In the genomic region with DNA sequence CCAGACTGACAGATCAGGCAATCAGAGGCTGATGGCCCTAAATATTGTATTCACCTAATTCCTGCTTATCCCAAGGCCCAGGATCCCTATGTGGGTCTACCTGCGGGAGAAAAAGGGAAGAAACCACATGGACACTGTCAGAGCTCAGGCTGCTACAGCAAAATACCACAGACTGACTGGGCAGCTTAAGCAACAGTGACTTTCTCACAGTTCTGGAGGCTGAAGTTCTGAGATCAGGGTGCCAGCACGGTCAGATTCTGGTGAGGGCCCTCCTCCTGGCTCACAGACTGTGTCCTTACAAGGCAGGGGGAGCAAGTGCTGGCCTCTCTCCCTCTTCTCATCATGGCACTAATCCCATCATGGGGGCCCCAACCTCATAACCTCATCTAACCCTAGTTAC, we compare ENCODE assay signal across 34 cellular contexts.
A peak's percentile ranks its signal among the peaks of the same experiment; 100 is the strongest.
DNase-seq lines count a peak whose midpoint lies in the region; ATAC-seq and TF ChIP-seq lines count a peak whose summit lies in the region.
"Had no signal": no experiment of that assay in that cellular context is flagged by ENCODE, and none has a peak within 500 bp of the region (broad histone marks: within the 10 kb centered on the region; RNA-seq: fewer than 3 reads in every experiment).

No MANE protein-coding gene starts in this region.

- H4K20me1 ChIP-seq in hepatocyte (ENCODE audit: insufficient read depth, poor library complexity, severe bottlenecking): no peaks in the 10 kb centered on the region
- H4K20me1 ChIP-seq: BLaER1; BLaER1 treated with 17β-estradiol and CSF1 and Interleukin-3, amounts not matched to agents 10 nM and 100 nM had no signal

- H3K27ac Mint-ChIP-seq in endothelial cell (ENCODE audit: unreplicated experiment): peak overlapping the region; percentile 53
- H3K27ac Mint-ChIP-seq: B cell; CD4-positive, alpha-beta memory T cell; CD4-positive, alpha-beta T cell; CD4-positive, CD25-positive, alpha-beta regulatory T cell; CD8-positive, alpha-beta memory T cell; CD8-positive, alpha-beta T cell had no signal

- H3K36me3 Mint-ChIP-seq in endothelial cell (ENCODE audit: low read depth, unreplicated experiment): peaks cover 26% of the 10 kb centered on the region
- H3K36me3 Mint-ChIP-seq: CD14-positive monocyte; CD4-positive, alpha-beta memory T cell; CD4-positive, CD25-positive, alpha-beta regulatory T cell; CD8-positive, alpha-beta T cell had no signal

- H4K12ac ChIP-seq in trophoblast cell (ENCODE audit: low read depth, low read length): no peak overlapping the region

- H3K9me3 Mint-ChIP-seq in endothelial cell (ENCODE audit: unreplicated experiment): no peaks in the 10 kb centered on the region
- H3K9me3 Mint-ChIP-seq: CD14-positive monocyte; CD4-positive, alpha-beta memory T cell; CD4-positive, alpha-beta T cell; CD4-positive, CD25-positive, alpha-beta regulatory T cell; CD8-positive, alpha-beta memory T cell; CD8-positive, alpha-beta T cell had no signal

- peak overlapping the region; percentile 72 for H3K27ac ChIP-seq in right cardiac atrium (ENCODE audit: low read length)
- peak overlapping the region; percentile 80 for H3K27ac ChIP-seq in hepatocyte
- H3K27ac ChIP-seq in trophoblast cell (ENCODE audit: low read depth, low read length): no peak overlapping the region
- H3K27ac ChIP-seq: 22Rv1; A549; BLaER1; BLaER1 treated with 17β-estradiol and CSF1 and Interleukin-3, amounts not matched to agents 10 nM and 100 nM; C4-2B had no signal

- H3K4me1 Mint-ChIP-seq in endothelial cell (ENCODE audit: unreplicated experiment): peaks cover 22% of the 10 kb centered on the region
- H3K4me1 Mint-ChIP-seq: B cell; CD14-positive monocyte; CD4-positive, alpha-beta memory T cell; CD4-positive, CD25-positive, alpha-beta regulatory T cell; CD8-positive, alpha-beta memory T cell had no signal

- H2AFZ ChIP-seq in hepatocyte: no peak overlapping the region
- H2AFZ ChIP-seq in trophoblast cell (ENCODE audit: insufficient read depth, low read length, poor library complexity): no peak overlapping the region

- no peak overlapping the region for H3K14ac ChIP-seq in trophoblast cell (ENCODE audit: low read length)

- no peak overlapping the region for H2AK5ac ChIP-seq in trophoblast cell (ENCODE audit: low read length)

- no peak overlapping the region for H3K4me3 Mint-ChIP-seq in endothelial cell (ENCODE audit: unreplicated experiment)
- H3K4me3 Mint-ChIP-seq: B cell; CD14-positive monocyte; CD4-positive, alpha-beta memory T cell; CD4-positive, alpha-beta T cell; CD4-positive, CD25-positive, alpha-beta regulatory T cell; CD8-positive, alpha-beta memory T cell; CD8-positive, alpha-beta T cell had no signal

- H3K9me3 ChIP-seq in right cardiac atrium (ENCODE audit: control insufficient read depth, low read length) (no peaks in the 10 kb centered on the region), hepatocyte (ENCODE audit: low read depth) (no peaks in the 10 kb centered on the region), trophoblast cell (ENCODE audit: insufficient read depth, low read depth, low read length) (no peaks in the 10 kb centered on the region)
- H3K9me3 ChIP-seq: A549; BE2C; BLaER1; BLaER1 treated with 17β-estradiol and CSF1 and Interleukin-3, amounts not matched to agents 10 nM and 100 nM; Caco-2 had no signal

- H3K4me1 ChIP-seq in right cardiac atrium (ENCODE audit: control insufficient read depth, insufficient read depth, low read length) (peaks cover 8% of the 10 kb centered on the region), hepatocyte (ENCODE audit: insufficient read depth) (no peaks in the 10 kb centered on the region), trophoblast cell (ENCODE audit: control insufficient read depth in 1 of 2, insufficient read depth in 2 of 2, low read length in 2 of 2) (no peaks in the 10 kb centered on the region)
- H3K4me1 ChIP-seq: A549; BE2C; BLaER1; BLaER1 treated with 17β-estradiol and CSF1 and Interleukin-3, amounts not matched to agents 10 nM and 100 nM; Caco-2 had no signal

- H3K9ac ChIP-seq in trophoblast cell (ENCODE audit: low read length): no peak overlapping the region
- H3K9ac ChIP-seq: BLaER1; BLaER1 treated with 17β-estradiol and CSF1 and Interleukin-3, amounts not matched to agents 10 nM and 100 nM had no signal

- H3K36me3 ChIP-seq in hepatocyte (replicated peaks; ENCODE audit: insufficient read depth, low read depth): no peaks in the 10 kb centered on the region
- no peaks in the 10 kb centered on the region for H3K36me3 ChIP-seq in trophoblast cell (ENCODE audit: control insufficient read depth in 1 of 2, insufficient read depth in 2 of 2, low read length in 2 of 2)
- H3K36me3 ChIP-seq: BE2C; BLaER1; BLaER1 treated with 17β-estradiol and CSF1 and Interleukin-3, amounts not matched to agents 10 nM and 100 nM had no signal

- intact Hi-C loops in right cardiac atrium (cut with DNase I) (no loop called here), cardiac septum (cut with DNase I) (no loop called here)

- TF ChIP-seq CTCF in endothelial cell (IDR thresholded peaks at IDR 0.05; ENCODE audit: unreplicated experiment): no peak
- TF ChIP-seq CTCF in hepatocyte (IDR thresholded peaks at IDR 0.05; ENCODE audit: poor library complexity): no peak

- no peak overlapping the region for H2BK5ac ChIP-seq in trophoblast cell (ENCODE audit: low read depth, low read length, poor library complexity)

- H4K91ac ChIP-seq in trophoblast cell (ENCODE audit: low read depth, low read length): no peak overlapping the region

- no peaks in the 10 kb centered on the region for H3K79me1 ChIP-seq in trophoblast cell (ENCODE audit: low read length)

- no peaks in the 10 kb centered on the region for H3K79me2 ChIP-seq in hepatocyte
- no peaks in the 10 kb centered on the region for H3K79me2 ChIP-seq in trophoblast cell (ENCODE audit: control insufficient read depth, insufficient read depth, low read length, poor library complexity)

- DNase-seq in right cardiac atrium (no peak), cardiac septum (ENCODE audit: low spot score) (no peak), endothelial cell (ENCODE audit: low spot score) (no peak), hepatocyte (ENCODE audit: low spot score) (no peak), trophoblast cell (peak; percentile 75 to 81), NCI-H1694 treated with DMSO at 0.1 percent for 48 hours (lab: John Stamatoyannopoulos, UW) (no peak), NCI-H1105 (lab: John Stamatoyannopoulos, UW) (no peak)
- DNase-seq: 8988T; ACHN; AML-193; BE2C; Caco-2; Calu3; CD4-positive, alpha-beta memory T cell; CD4-positive, alpha-beta T cell; CD4-positive, CD25-positive, alpha-beta regulatory T cell; CD8-positive, alpha-beta memory T cell; CD8-positive, alpha-beta T cell; COR-L47; DMS 273 treated with DMSO at 0.1 percent for 48 hours; DMS153; DMS53; DMS79; DMS79 treated with DMSO at 0.1 percent for 48 hours; DND-41; EL had no signal

- H3K4ac ChIP-seq in trophoblast cell (ENCODE audit: low read depth, low read length): no peak overlapping the region

- no peak overlapping the region for H3K18ac ChIP-seq in trophoblast cell (ENCODE audit: low read length)

- H2BK120ac ChIP-seq in trophoblast cell (ENCODE audit: insufficient read depth, low read length, poor library complexity): no peak overlapping the region

- H2BK12ac ChIP-seq in trophoblast cell (ENCODE audit: low read length): no peak overlapping the region

- H3K23ac ChIP-seq in trophoblast cell (ENCODE audit: low read length): no peak overlapping the region

- ATAC-seq in right cardiac atrium: no peak
- ATAC-seq in HG03097 (IDR thresholded peaks at IDR 0.05; ENCODE audit: low FRiP score, unreplicated experiment): no peak
- ATAC-seq: A549; CD8-positive, alpha-beta T cell had no signal

- no peaks in the 10 kb centered on the region for H3K27me3 ChIP-seq in right cardiac atrium (ENCODE audit: control insufficient read depth, insufficient read depth)
- H3K27me3 ChIP-seq in hepatocyte: no peaks in the 10 kb centered on the region
- no peaks in the 10 kb centered on the region for H3K27me3 ChIP-seq in trophoblast cell (ENCODE audit: insufficient read depth, low read length)
- H3K27me3 ChIP-seq: BE2C; BLaER1; BLaER1 treated with 17β-estradiol and CSF1 and Interleukin-3, amounts not matched to agents 10 nM and 100 nM had no signal

- no peaks in the 10 kb centered on the region for H3K9me2 ChIP-seq in hepatocyte (replicated peaks; ENCODE audit: insufficient read depth)

- peaks cover 13% of the 10 kb centered on the region for H3K27me3 Mint-ChIP-seq in endothelial cell (ENCODE audit: unreplicated experiment)
- H3K27me3 Mint-ChIP-seq: B cell; CD4-positive, alpha-beta memory T cell; CD4-positive, alpha-beta T cell had no signal

- 82% methylated on average over 2 of the region's 2 CpGs for WGBS in right cardiac atrium
- WGBS in hepatocyte (ENCODE audit: low lambda C conversion rate, missing lambda C conversion rate): 98% methylated on average over 2 of the region's 2 CpGs
- no CpG with 5 or more reads among the region's 2 CpGs for WGBS in trophoblast cell (ENCODE audit: extremely low coverage, insufficient coverage, insufficient read length)

- no peak overlapping the region for H3K4me2 ChIP-seq in hepatocyte
- no peak overlapping the region for H3K4me2 ChIP-seq in trophoblast cell (ENCODE audit: low read length)
- H3K4me2 ChIP-seq: A549; BLaER1; BLaER1 treated with 17β-estradiol and CSF1 and Interleukin-3, amounts not matched to agents 10 nM and 100 nM had no signal

- H3K4me3 ChIP-seq in right cardiac atrium (ENCODE audit: low read length): no peak overlapping the region
- no peak overlapping the region for H3K4me3 ChIP-seq in hepatocyte
- no peak overlapping the region for H3K4me3 ChIP-seq in trophoblast cell (ENCODE audit: low read depth, low read length)
- H3K4me3 ChIP-seq: A549; BLaER1; BLaER1 treated with 17β-estradiol and CSF1 and Interleukin-3, amounts not matched to agents 10 nM and 100 nM had no signal

- H4K8ac ChIP-seq in trophoblast cell (ENCODE audit: low read depth, low read length): no peak overlapping the region

Comparison
In these comparisons a context has a peak if more than half of its experiments do, and no peak if none do; other contexts are left out.
1. DNase-seq: peak in trophoblast cell (2 of 2); none in right cardiac atrium (0 of 3), cardiac septum (single experiment), endothelial cell (single experiment), hepatocyte (single experiment), NCI-H1694 treated with DMSO at 0.1 percent for 48 hours (single experiment) and NCI-H1105 (single experiment).